8 cellular contexts compared by ENCODE assay signal in genomic region chr20:62117658-62118057, GRCh38. TPM values are rescaled to one million over a fixed set of nuclear protein-coding genes. Genes with fewer than 3 reads are reported as not detected.
DNase-seq lines count a peak whose midpoint lies in the region; ATAC-seq and TF ChIP-seq lines count a peak whose summit lies in the region.

No MANE protein-coding gene starts in this region.

- H3K27me3 ChIP-seq in CD4-positive, CD25-positive, alpha-beta regulatory T cell (ENCODE audit: control insufficient read depth, insufficient read depth, low read length): no peaks in the 10 kb centered on the region
- peaks cover 39% of the 10 kb centered on the region for H3K27me3 ChIP-seq in osteoblast (ENCODE audit: insufficient read depth, low read length)
- H3K27me3 ChIP-seq in smooth muscle cell (ENCODE audit: low read depth): peaks cover 3% of the 10 kb centered on the region

- H3F3A ChIP-seq in smooth muscle cell (ENCODE audit: low read depth): no peaks in the 10 kb centered on the region

- peak; percentile 58 to 89 (median 88) for DNase-seq in CD4-positive, CD25-positive, alpha-beta regulatory T cell
- peak; percentile 51 for DNase-seq in T-helper 2 cell treated with Interferon-gamma antibody and Interleukin-4, amounts not matched to agents 5 μg/mL and 100 μg/mL, for 36 hours (ENCODE audit: low spot score)
- DNase-seq in activated effector memory CD4-positive, alpha-beta T cell treated with anti-CD3 and anti-CD28 coated beads, Interleukin-2, amount 50 U/mL, for 16 hours: peak; percentile 85
- DNase-seq in osteoblast (ENCODE audit: insufficient read length, low spot score, missing footprints) (peak; percentile 66), smooth muscle cell (lab: John Stamatoyannopoulos, UW; ENCODE audit: unreplicated experiment) (no peak), WTC11 (ENCODE audit: low spot score) (no peak)

- no peaks in the 10 kb centered on the region for H3K36me3 Mint-ChIP-seq in CD4-positive, CD25-positive, alpha-beta regulatory T cell
- H3K36me3 Mint-ChIP-seq in T-helper 2 cell treated with Interferon-gamma antibody and Interleukin-4, amounts not matched to agents 5 μg/mL and 100 μg/mL, for 36 hours (ENCODE audit: low read depth): no peaks in the 10 kb centered on the region
- H3K36me3 Mint-ChIP-seq in WTC11: no peaks in the 10 kb centered on the region

- H3K4me1 Mint-ChIP-seq in CD4-positive, CD25-positive, alpha-beta regulatory T cell: peaks cover 4 to 40% (median 19%) of the 10 kb centered on the region in 4 donors
- peaks cover 26% of the 10 kb centered on the region for H3K4me1 Mint-ChIP-seq in T-helper 2 cell treated with Interferon-gamma antibody and Interleukin-4, amounts not matched to agents 5 μg/mL and 100 μg/mL, for 36 hours (ENCODE audit: low read depth)
- H3K4me1 Mint-ChIP-seq in WTC11: peaks cover 25% of the 10 kb centered on the region

- peaks cover 0 to 9% (median 0%) of the 10 kb centered on the region in 7 donors for H3K9me3 Mint-ChIP-seq in CD4-positive, CD25-positive, alpha-beta regulatory T cell
- H3K9me3 Mint-ChIP-seq in T-helper 2 cell treated with Interferon-gamma antibody and Interleukin-4, amounts not matched to agents 5 μg/mL and 100 μg/mL, for 36 hours: peaks cover 3% of the 10 kb centered on the region
- H3K9me3 Mint-ChIP-seq in WTC11: no peaks in the 10 kb centered on the region

- CTCF ChIA-PET in WTC11 (lab: Charles Lee): interaction anchor here (1.1 kb wide), 1 partner anchor 106 kb away, joined by 3 read pairs; no protein-coding TSS in a partner anchor

- H3K4me3 Mint-ChIP-seq in CD4-positive, CD25-positive, alpha-beta regulatory T cell: peak overlapping the region; percentile 74 to 88 (median 75)
- H3K4me3 Mint-ChIP-seq in T-helper 2 cell treated with Interferon-gamma antibody and Interleukin-4, amounts not matched to agents 5 μg/mL and 100 μg/mL, for 36 hours: peak overlapping the region; percentile 65
- no peak overlapping the region for H3K4me3 Mint-ChIP-seq in WTC11

- ATAC-seq in CD4-positive, CD25-positive, alpha-beta regulatory T cell (ENCODE audit: low read depth in 2 of 2): peak; percentile 32 to 49
- ATAC-seq in WTC11 (no peak), GM18909 (IDR thresholded peaks at IDR 0.05; ENCODE audit: poor library complexity, unreplicated experiment) (no peak), HG03039 (IDR thresholded peaks at IDR 0.05; ENCODE audit: unreplicated experiment) (no peak)

- H3K9ac ChIP-seq in smooth muscle cell (ENCODE audit: low read depth): no peak overlapping the region

- H3K36me3 ChIP-seq in CD4-positive, CD25-positive, alpha-beta regulatory T cell (ENCODE audit: control insufficient read depth, insufficient read depth, low read length): no peaks in the 10 kb centered on the region
- H3K36me3 ChIP-seq in osteoblast (ENCODE audit: insufficient read depth, low read length): no peaks in the 10 kb centered on the region
- H3K36me3 ChIP-seq in smooth muscle cell (ENCODE audit: low read depth): no peaks in the 10 kb centered on the region

- peaks cover 2% of the 10 kb centered on the region for H3K79me2 ChIP-seq in osteoblast (ENCODE audit: insufficient read depth, low read length)
- H3K79me2 ChIP-seq in smooth muscle cell (ENCODE audit: low read depth): no peaks in the 10 kb centered on the region

- H2AFZ ChIP-seq in osteoblast (ENCODE audit: low read length) (no peak overlapping the region), smooth muscle cell (ENCODE audit: low read depth) (no peak overlapping the region)

- peak overlapping the region in 2 of 3 donors; percentile 89 to 92 for H3K27ac Mint-ChIP-seq in CD4-positive, CD25-positive, alpha-beta regulatory T cell
- peak overlapping the region; percentile 45 for H3K27ac Mint-ChIP-seq in T-helper 2 cell treated with Interferon-gamma antibody and Interleukin-4, amounts not matched to agents 5 μg/mL and 100 μg/mL, for 36 hours
- H3K27ac Mint-ChIP-seq in WTC11: no peak overlapping the region

- peaks cover 7% of the 10 kb centered on the region for H3K27me3 Mint-ChIP-seq in CD4-positive, CD25-positive, alpha-beta regulatory T cell
- H3K27me3 Mint-ChIP-seq in T-helper 2 cell treated with Interferon-gamma antibody and Interleukin-4, amounts not matched to agents 5 μg/mL and 100 μg/mL, for 36 hours (ENCODE audit: low read depth): no peaks in the 10 kb centered on the region
- H3K27me3 Mint-ChIP-seq in WTC11 (ENCODE audit: low read depth): no peaks in the 10 kb centered on the region; the same call in 1 of the 2 replicates

- peak overlapping the region; percentile 53 for H3K27ac ChIP-seq in CD4-positive, CD25-positive, alpha-beta regulatory T cell (ENCODE audit: insufficient read depth, low read length, poor library complexity, severe bottlenecking)
- H3K27ac ChIP-seq in osteoblast (ENCODE audit: low read depth, low read length) (no peak overlapping the region), smooth muscle cell (ENCODE audit: low read depth) (no peak overlapping the region)

- H3K9me3 ChIP-seq in CD4-positive, CD25-positive, alpha-beta regulatory T cell (ENCODE audit: control insufficient read depth in 2 of 2, low read length in 2 of 2): peaks cover 7 to 24% of the 10 kb centered on the region in 2 experiments
- H3K9me3 ChIP-seq in osteoblast (ENCODE audit: low read depth, low read length) (peaks cover 2% of the 10 kb centered on the region), smooth muscle cell (replicated peaks; ENCODE audit: low read depth) (no peaks in the 10 kb centered on the region)

- peak overlapping the region; percentile 23 for H3K4me3 ChIP-seq in CD4-positive, CD25-positive, alpha-beta regulatory T cell (ENCODE audit: low read depth, low read length)
- H3K4me3 ChIP-seq in osteoblast (ENCODE audit: insufficient read depth, low read length) (no peak overlapping the region), smooth muscle cell (no peak overlapping the region)

- H3K4me2 ChIP-seq in osteoblast (ENCODE audit: insufficient read depth, low read length) (no peak overlapping the region), smooth muscle cell (no peak overlapping the region)

- peaks cover 33% of the 10 kb centered on the region for H3K4me1 ChIP-seq in CD4-positive, CD25-positive, alpha-beta regulatory T cell (ENCODE audit: control insufficient read depth, insufficient read depth, low read length, poor library complexity, severe bottlenecking)
- H3K4me1 ChIP-seq in osteoblast (ENCODE audit: insufficient read depth, low read length) (peaks cover 3% of the 10 kb centered on the region), smooth muscle cell (ENCODE audit: low read depth) (peaks cover 6% of the 10 kb centered on the region)

- 77% methylated on average over 15 of the region's 15 CpGs for WGBS in smooth muscle cell (ENCODE audit: low lambda C conversion rate)

- H4K20me1 ChIP-seq in osteoblast (ENCODE audit: insufficient read depth, low read length): no peaks in the 10 kb centered on the region
- H4K20me1 ChIP-seq in smooth muscle cell (ENCODE audit: low read depth): no peaks in the 10 kb centered on the region

- POLR2A ChIA-PET in WTC11 (lab: Charles Lee): interaction anchor here (0.6 to 0.7 kb wide), 2 partner anchors 15 to 403 kb away, joined by 3 to 4 read pairs; no protein-coding TSS in a partner anchor

- TF ChIP-seq CTCF in osteoblast (IDR thresholded peaks at IDR 0.05; ENCODE audit: extremely low read depth, low read depth, low read length) (no peak), smooth muscle cell (IDR thresholded peaks at IDR 0.05; ENCODE audit: borderline replicate concordance, insufficient read depth, poor library complexity, severe bottlenecking) (no peak), WTC11 (IDR thresholded peaks at IDR 0.05) (no peak)

TF ChIP-seq in WTC11, 78 proteins besides CTCF, POLR2A, EP300 and RAD21 (continues in another document):
- TF ChIP-seq, protein P1, sequence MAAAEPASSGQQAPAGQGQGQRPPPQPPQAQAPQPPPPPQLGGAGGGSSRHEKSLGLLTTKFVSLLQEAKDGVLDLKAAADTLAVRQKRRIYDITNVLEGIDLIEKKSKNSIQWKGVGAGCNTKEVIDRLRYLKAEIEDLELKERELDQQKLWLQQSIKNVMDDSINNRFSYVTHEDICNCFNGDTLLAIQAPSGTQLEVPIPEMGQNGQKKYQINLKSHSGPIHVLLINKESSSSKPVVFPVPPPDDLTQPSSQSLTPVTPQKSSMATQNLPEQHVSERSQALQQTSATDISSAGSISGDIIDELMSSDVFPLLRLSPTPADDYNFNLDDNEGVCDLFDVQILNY (CRISPR knock-in tag; IDR thresholded peaks at IDR 0.05): no peak
- TF ChIP-seq FOXK1 (CRISPR knock-in tag; IDR thresholded peaks at IDR 0.05) (no peak), ESRRA (CRISPR knock-in tag; IDR thresholded peaks at IDR 0.05; ENCODE audit: borderline replicate concordance) (no peak), NFATC4 (CRISPR knock-in tag; IDR thresholded peaks at IDR 0.05) (no peak), CBFB (CRISPR knock-in tag; IDR thresholded peaks at IDR 0.05; ENCODE audit: low read depth) (no peak), TEAD1 (CRISPR knock-in tag; IDR thresholded peaks at IDR 0.05) (no peak)

RNA-seq across cellular contexts. Expression of gene LSM14B, which starts 4.6 kb away (rescaled TPM):
- total RNA-seq in CD4-positive, CD25-positive, alpha-beta regulatory T cell: 33.7 TPM
- polyA plus RNA-seq in CD4-positive, CD25-positive, alpha-beta regulatory T cell: 1 to 10 TPM in 2 of 4 donors, under 1 TPM in 2; 0.65 to 1.9 (median 1.0) TPM
- total RNA-seq in osteoblast (41.8 and 48.5 TPM in 2 replicates), smooth muscle cell (21.5 and 22.7 TPM in 2 replicates), WTC11 (2021) (67.4 to 73.5 TPM (median 69.7 TPM) in 3 replicates)
- 4.9 and 5.6 TPM in 2 replicates for polyA plus RNA-seq in smooth muscle cell

RNA-seq across cellular contexts. Expression of gene PSMA7, which starts 25.5 kb away (rescaled TPM):
- 172 TPM for total RNA-seq in CD4-positive, CD25-positive, alpha-beta regulatory T cell
- 100 to 1,000 TPM; 512 to 670 (median 608) TPM for polyA plus RNA-seq in CD4-positive, CD25-positive, alpha-beta regulatory T cell
- total RNA-seq in osteoblast: 208 and 215 TPM in 2 replicates
- total RNA-seq in smooth muscle cell: 297 and 376 TPM in 2 replicates
- 461 and 473 TPM in 2 replicates for polyA plus RNA-seq in smooth muscle cell
- 315 to 364 TPM (median 321 TPM) in 3 replicates for total RNA-seq in WTC11 (2021)

RNA-seq across cellular contexts. Expression of gene SS18L1, which starts 25.9 kb away (rescaled TPM):
- total RNA-seq in CD4-positive, CD25-positive, alpha-beta regulatory T cell: 21.0 TPM
- under 1 TPM; 0.39 to 0.98 (median 0.73) TPM for polyA plus RNA-seq in CD4-positive, CD25-positive, alpha-beta regulatory T cell
- total RNA-seq in osteoblast (12.7 TPM in 2 replicates), smooth muscle cell (10.1 and 15.1 TPM in 2 replicates), WTC11 (2021) (29.4 to 34.1 TPM (median 29.8 TPM) in 3 replicates)
- polyA plus RNA-seq in smooth muscle cell: 1.1 and 2.3 TPM in 2 replicates

RNA-seq across cellular contexts. Expression of gene TAF4, which starts 52.0 kb away (rescaled TPM):
- 20.4 TPM for total RNA-seq in CD4-positive, CD25-positive, alpha-beta regulatory T cell
- 1 to 10 TPM in 1 of 4 donors, under 1 TPM in 3; 0.76 to 2.6 (median 0.87) TPM for polyA plus RNA-seq in CD4-positive, CD25-positive, alpha-beta regulatory T cell
- total RNA-seq in osteoblast (4.3 and 4.7 TPM in 2 replicates), smooth muscle cell (7.4 and 8.5 TPM in 2 replicates), WTC11 (2021) (31.0 to 34.4 TPM (median 33.7 TPM) in 3 replicates)
- polyA plus RNA-seq in smooth muscle cell: 0.67 and 0.96 TPM in 2 replicates

Comparison
In these comparisons a context has a peak if more than half of its experiments do, and no peak if none do; other contexts are left out.
1. ATAC-seq: peak in CD4-positive, CD25-positive, alpha-beta regulatory T cell (2 of 2); none in WTC11 (single experiment), GM18909 (single experiment) and HG03039 (single experiment).
2. DNase-seq: peak in CD4-positive, CD25-positive, alpha-beta regulatory T cell (3 of 3), T-helper 2 cell treated with Interferon-gamma antibody and Interleukin-4, amounts not matched to agents 5 μg/mL and 100 μg/mL, for 36 hours (single experiment), activated effector memory CD4-positive, alpha-beta T cell treated with anti-CD3 and anti-CD28 coated beads, Interleukin-2, amount 50 U/mL, for 16 hours (single experiment) and osteoblast (single experiment); none in smooth muscle cell (single experiment) and WTC11 (single experiment).